ENCODE assay signal across 8 cellular contexts in genomic region chr12:31323466-31324115, GRCh38. TPM values are rescaled to one million over a fixed set of nuclear protein-coding genes. Genes with fewer than 3 reads are reported as not detected.
DNase-seq lines count a peak whose midpoint lies in the region; ATAC-seq, FAIRE-seq and TF ChIP-seq lines count a peak whose summit lies in the region.

No MANE protein-coding gene starts in this region.

- peak; percentile 76 for DNase-seq in Right ventricle myocardium inferior (ENCODE audit: missing footprints)
- no peak for DNase-seq in Right ventricle myocardium superior
- DNase-seq in activated naive CD4-positive, alpha-beta T cell (lab: John Stamatoyannopoulos, UW) = peak in 3 of 4 experiments; percentile 24 to 53 (median 46)
- no peak for DNase-seq in right atrium auricular region (ENCODE audit: low spot score)
- DNase-seq in small intestine = peak; percentile 55
- DNase-seq in NCI-H2196 treated with DMSO at 0.1 percent for 48 hours (lab: John Stamatoyannopoulos, UW; ENCODE audit: unreplicated experiment) = no peak

- intact Hi-C loops in Right ventricle myocardium inferior (cut with DNase I) (no loop called here), Right ventricle myocardium superior (cut with DNase I) (no loop called here)

- no peak for TF ChIP-seq CTCF in right atrium auricular region (IDR thresholded peaks at IDR 0.05)

- ATAC-seq in Right ventricle myocardium inferior (no peak), Right ventricle myocardium superior (ENCODE audit: poor library complexity) (no peak), HG03025 (IDR thresholded peaks at IDR 0.05; ENCODE audit: low FRiP score, unreplicated experiment) (peak; percentile 18)

- no peaks in the 10 kb centered on the region for H3K27me3 ChIP-seq in right atrium auricular region
- no peaks in the 10 kb centered on the region for H3K27me3 ChIP-seq in small intestine (ENCODE audit: control insufficient read depth in 2 of 2, insufficient read depth in 2 of 2, low read length in 2 of 2)

- peak overlapping the region; percentile 56 to 81 for H3K4me3 ChIP-seq in right atrium auricular region
- peak overlapping the region; percentile 65 to 93 for H3K4me3 ChIP-seq in small intestine (ENCODE audit: low read depth in 1 of 2, low read length in 2 of 2)

- 2 to 5% (median 3%) methylated on average over 36 to 37 of the region's 37 CpGs for WGBS in small intestine, 3 donors

- H3K36me3 ChIP-seq in right atrium auricular region (no peaks in the 10 kb centered on the region), small intestine (ENCODE audit: control insufficient read depth in 2 of 2, insufficient read depth in 2 of 2, low read length in 2 of 2) (no peaks in the 10 kb centered on the region)

- FAIRE-seq in small intestine (lab: Jason Lieb, UNC) = no peak

- H3K27ac ChIP-seq in right atrium auricular region (peak overlapping the region; percentile 73 to 83), small intestine (ENCODE audit: low read depth in 1 of 2, low read length in 1 of 2) (peak overlapping the region; percentile 86 to 96)

- H3K9me3 ChIP-seq in right atrium auricular region (no peaks in the 10 kb centered on the region), small intestine (ENCODE audit: control insufficient read depth, low read depth) (no peaks in the 10 kb centered on the region)

- H3K4me1 ChIP-seq in right atrium auricular region = peaks cover 0 to 22% of the 10 kb centered on the region in 2 donors
- peaks cover 0 to 3% of the 10 kb centered on the region in 2 donors for H3K4me1 ChIP-seq in small intestine (ENCODE audit: control insufficient read depth in 2 of 2, insufficient read depth in 1 of 2, low read depth in 1 of 2, low read length in 1 of 2)

TF ChIP-seq in PFSK-1, 5 proteins besides CTCF, POLR2A, EP300 and RAD21:
- TF ChIP-seq SIN3A (IDR thresholded peaks at IDR 0.05; ENCODE audit: borderline replicate concordance, insufficient read depth, low read length) (peak; percentile 42; the same call in 1 of the 2 replicates), REST (IDR thresholded peaks at IDR 0.05; ENCODE audit: insufficient read depth in 1 of 2, low read depth in 2 of 2, low read length in 2 of 2) (no peak)

RNA-seq across cellular contexts. Expression of gene SINHCAF, which starts 2.4 kb away (rescaled TPM):
- total RNA-seq in Right ventricle myocardium inferior (9.1 TPM), Right ventricle myocardium superior (7.5 TPM), right atrium auricular region (10 to 100 TPM; 22.4 to 34.7 TPM)
- polyA plus RNA-seq in PFSK-1 (2012; ENCODE audit: insufficient read length, low read depth) = 88.6 TPM
- polyA plus RNA-seq in small intestine = 10 to 100 TPM; 26.7 to 38.0 (median 29.0) TPM

Comparison
In these comparisons a context has a peak if more than half of its experiments do, and no peak if none do; other contexts are left out.
1. DNase-seq: peak in Right ventricle myocardium inferior (single experiment), activated naive CD4-positive, alpha-beta T cell (3 of 4) and small intestine (single experiment); none in Right ventricle myocardium superior (single experiment), right atrium auricular region (single experiment) and NCI-H2196 treated with DMSO at 0.1 percent for 48 hours (single experiment).